13 cellular contexts compared by ENCODE assay signal in genomic region chr14:53278602-53279506, GRCh38.
DNase-seq lines count a peak whose midpoint lies in the region; ATAC-seq, FAIRE-seq and TF ChIP-seq lines count a peak whose summit lies in the region.
"Had no signal": no experiment of that assay in that cellular context is flagged by ENCODE, and none has a peak within 500 bp of the region (broad histone marks: within the 10 kb centered on the region; RNA-seq: fewer than 3 reads in every experiment).

No MANE protein-coding gene starts in this region.

- no peaks in the 10 kb centered on the region for H3K4me1 Mint-ChIP-seq in activated T-helper 17 cell treated with anti-CD3 and anti-CD28 coated beads, Interleukin-2, amount 50 U/mL, for 72 hours
- H3K4me1 Mint-ChIP-seq: activated naive CD8-positive, alpha-beta T cell treated with anti-CD3 and anti-CD28 coated beads for 36 hours had no signal

- peak overlapping the region; percentile 48 to 80 for H3K27ac ChIP-seq in A549
- H3K27ac ChIP-seq: gastroesophageal sphincter had no signal

- TF ChIP-seq EP300 in A549 (IDR thresholded peaks at IDR 0.05): no peak

- H3K36me3 Mint-ChIP-seq in activated T-helper 17 cell treated with anti-CD3 and anti-CD28 coated beads, Interleukin-2, amount 50 U/mL, for 72 hours (ENCODE audit: low read depth): no peaks in the 10 kb centered on the region

- H3K27me3 Mint-ChIP-seq in activated T-helper 17 cell treated with anti-CD3 and anti-CD28 coated beads, Interleukin-2, amount 50 U/mL, for 72 hours: no peaks in the 10 kb centered on the region
- H3K27me3 Mint-ChIP-seq: activated naive CD8-positive, alpha-beta T cell treated with anti-CD3 and anti-CD28 coated beads for 36 hours had no signal

- H3K9me3 ChIP-seq in A549: peaks cover 10% of the 10 kb centered on the region

- H3K4me3 ChIP-seq in A549 (no peak overlapping the region), fibroblast of pulmonary artery (replicated peaks; ENCODE audit: low read depth, low read length) (no peak overlapping the region)
- H3K4me3 ChIP-seq: gastroesophageal sphincter had no signal

- no peak for TF ChIP-seq CTCF in A549 (IDR thresholded peaks at IDR 0.05)
- no peak for TF ChIP-seq CTCF in fibroblast of pulmonary artery (IDR thresholded peaks at IDR 0.05; ENCODE audit: low read length, missing control alignments)

- POLR2A ChIA-PET in A549 (lab: Yijun Ruan, JAX): no interaction called here

- peak; percentile 62 to 82; a peak in 4 of 6 replicates for ATAC-seq in A549
- no peak for ATAC-seq in activated T-helper 17 cell treated with anti-CD3 and anti-CD28 coated beads, Interleukin-2, amount 50 U/mL, for 72 hours (replicated peaks)
- ATAC-seq: gastroesophageal sphincter, left lobe of liver, Right ventricle myocardium inferior had no signal

- H3K4me1 ChIP-seq in A549: peaks cover 12% of the 10 kb centered on the region
- H3K4me1 ChIP-seq: gastroesophageal sphincter had no signal

- FAIRE-seq in A549 (lab: Jason Lieb, UNC): no peak

- no peak for TF ChIP-seq POLR2A in A549 (IDR thresholded peaks at IDR 0.05; ENCODE audit: low read length)

- CTCF ChIA-PET in A549 (lab: Yijun Ruan, JAX): interaction anchor here (1.9 to 3.4 kb wide), 2 partner anchors 17 to 27 kb away, joined by 7 to 22 read pairs; no protein-coding TSS in a partner anchor

- TF ChIP-seq RAD21 in A549 (conservative IDR thresholded peaks at IDR 0.05 in 1 of 2, IDR thresholded peaks at IDR 0.05 in 1 of 2): no peak

- peaks cover 11% of the 10 kb centered on the region for H3K9me3 Mint-ChIP-seq in activated T-helper 17 cell treated with anti-CD3 and anti-CD28 coated beads, Interleukin-2, amount 50 U/mL, for 72 hours

- 0 out of 3 replicates have a peak overlapping the region, but pooled peaks have one; percentile 0 for H3K4me2 ChIP-seq in A549

- WGBS in A549 (ENCODE audit: missing lambda C conversion rate): 69% methylated on average over 12 of the region's 12 CpGs

- no peak overlapping the region for H3K27ac Mint-ChIP-seq in activated T-helper 17 cell treated with anti-CD3 and anti-CD28 coated beads, Interleukin-2, amount 50 U/mL, for 72 hours
- H3K27ac Mint-ChIP-seq: activated naive CD8-positive, alpha-beta T cell treated with anti-CD3 and anti-CD28 coated beads for 36 hours had no signal

- H3K4me3 Mint-ChIP-seq in activated T-helper 17 cell treated with anti-CD3 and anti-CD28 coated beads, Interleukin-2, amount 50 U/mL, for 72 hours: no peak overlapping the region
- H3K4me3 Mint-ChIP-seq: activated naive CD8-positive, alpha-beta T cell treated with anti-CD3 and anti-CD28 coated beads for 36 hours had no signal

- DNase-seq in A549 (ENCODE audit: low read depth in 1 of 2, low spot score in 1 of 2) (peak in 1 of 2 experiments; percentile 78), HCEC 1CT (peak; percentile 61), SHP77 (lab: John Stamatoyannopoulos, UW) (peak; percentile 72 to 84), fibroblast of pulmonary artery (ENCODE audit: low read depth) (peak; percentile 60), DMS114 treated with DMSO at 0.1 percent for 48 hours (lab: John Stamatoyannopoulos, UW; ENCODE audit: unreplicated experiment) (no peak), amniotic stem cell (lab: John Stamatoyannopoulos, UW) (no peak), occipital lobe (lab: John Stamatoyannopoulos, UW) (no peak)
- DNase-seq: activated naive CD8-positive, alpha-beta T cell treated with anti-CD3 and anti-CD28 coated beads for 36 hours; NCI-H446 treated with DMSO at 0.1 percent for 48 hours had no signal

TF ChIP-seq in A549, 52 proteins besides CTCF, POLR2A, EP300 and RAD21:
- TF ChIP-seq HOXA7 (CRISPR knock-in tag; IDR thresholded peaks at IDR 0.05) (peak; percentile 90), CBX8 (IDR thresholded peaks at IDR 0.05) (no peak), RARB (CRISPR knock-in tag; IDR thresholded peaks at IDR 0.05) (peak; percentile 73; the same call in 1 of the 2 replicates), FOSL2 (IDR thresholded peaks at IDR 0.05) (no peak), FOSL2 (CRISPR knock-in tag; IDR thresholded peaks at IDR 0.05) (peak; percentile 75), TP53 (CRISPR knock-in tag; IDR thresholded peaks at IDR 0.05) (peak; percentile 67; the same call in 1 of the 2 replicates), FOSB (CRISPR knock-in tag; IDR thresholded peaks at IDR 0.05) (peak; percentile 82; the same call in 1 of the 2 replicates), FOXS1 (CRISPR knock-in tag; IDR thresholded peaks at IDR 0.05) (peak; percentile 97), HOXB13 (CRISPR knock-in tag; IDR thresholded peaks at IDR 0.05; ENCODE audit: low read depth) (peak; percentile 96), TFCP2L1 (CRISPR knock-in tag; IDR thresholded peaks at IDR 0.05) (0 out of 2 replicates have a peak, but pooled peaks have one; percentile 63), HOXB5 (CRISPR knock-in tag; IDR thresholded peaks at IDR 0.05) (peak; percentile 96), E2F6 (IDR thresholded peaks at IDR 0.05; ENCODE audit: borderline replicate concordance, low read depth) (no peak), ZSCAN20 (CRISPR knock-in tag; IDR thresholded peaks at IDR 0.05) (peak; percentile 93), HEYL (CRISPR knock-in tag; IDR thresholded peaks at IDR 0.05) (peak; percentile 94), ZNF302 (CRISPR knock-in tag; IDR thresholded peaks at IDR 0.05) (peak; percentile 97), HDAC2 (IDR thresholded peaks at IDR 0.05) (no peak), EHF (CRISPR knock-in tag; IDR thresholded peaks at IDR 0.05) (peak; percentile 97), SREBF2 (IDR thresholded peaks at IDR 0.05) (no peak), ATOH8 (CRISPR knock-in tag; IDR thresholded peaks at IDR 0.05; ENCODE audit: low read depth) (peak; percentile 99), MAFK (IDR thresholded peaks at IDR 0.05; ENCODE audit: partially characterized antibody) (peak; percentile 94), JUN (IDR thresholded peaks at IDR 0.05) (no peak), NFE2L2 (conservative IDR thresholded peaks at IDR 0.05; ENCODE audit: low read length) (peak; percentile 66), MAX (IDR thresholded peaks at IDR 0.05) (peak; percentile 59)

Comparison
In these comparisons a context has a peak if more than half of its experiments do, and no peak if none do; other contexts are left out.
1. DNase-seq: peak in HCEC 1CT (single experiment), SHP77 (2 of 2) and fibroblast of pulmonary artery (single experiment); none in DMS114 treated with DMSO at 0.1 percent for 48 hours (single experiment), amniotic stem cell (single experiment) and occipital lobe (single experiment).